14 cellular contexts compared by ENCODE assay signal in the genomic region with DNA sequence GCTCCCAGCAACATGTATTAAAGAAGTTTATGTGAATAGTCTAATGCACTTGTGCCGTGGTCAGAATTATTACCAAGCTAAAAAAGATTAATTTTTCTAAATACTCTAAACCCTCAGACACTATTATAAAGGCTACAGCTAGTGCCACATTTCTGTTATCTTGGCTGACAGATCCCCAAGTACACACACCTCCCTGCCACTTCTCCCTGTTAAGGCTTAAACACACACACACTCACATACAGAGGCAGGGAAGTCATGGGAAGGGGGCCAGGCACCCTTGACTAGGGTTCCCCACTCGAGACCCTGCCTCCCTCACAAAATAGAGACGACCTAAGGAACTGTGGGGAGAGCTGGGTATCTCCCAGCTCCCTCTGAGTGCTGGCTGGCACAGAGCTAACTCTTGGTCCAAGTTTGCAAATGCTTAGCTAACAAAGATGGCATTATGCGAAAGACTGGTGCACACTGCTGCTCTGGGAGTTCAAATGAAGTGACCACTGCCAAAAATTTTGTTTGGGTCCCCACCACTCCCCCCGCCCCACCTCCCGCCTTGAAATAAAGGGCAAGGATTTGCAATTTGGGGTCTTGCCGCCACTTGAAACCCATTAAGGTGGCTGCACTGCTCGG. TPM values are rescaled to one million over a fixed set of nuclear protein-coding genes. Genes with fewer than 3 reads are reported as not detected.
A peak's percentile ranks its signal among the peaks of the same experiment; 100 is the strongest.
DNase-seq lines count a peak whose midpoint lies in the region; ATAC-seq and TF ChIP-seq lines count a peak whose summit lies in the region.
"Had no signal": no experiment of that assay in that cellular context is flagged by ENCODE, and none has a peak within 500 bp of the region (broad histone marks: within the 10 kb centered on the region; RNA-seq: fewer than 3 reads in every experiment).

No MANE protein-coding gene starts in this region.

- WGBS in psoas muscle, 3 donors: 26 to 38% (median 34%) methylated on average over 8 of the region's 8 CpGs
- WGBS in adrenal gland, 4 donors: 61 to 77% (median 69%) methylated on average over 8 of the region's 8 CpGs

- H3K4me3 ChIP-seq in psoas muscle: peak overlapping the region; percentile 19
- H3K4me3 ChIP-seq in adrenal gland: no peak overlapping the region
- H3K4me3 ChIP-seq: BLaER1 had no signal

- H3K36me3 ChIP-seq in psoas muscle (ENCODE audit: insufficient read depth in 1 of 2, low read depth in 1 of 2): peaks cover 0 to 42% of the 10 kb centered on the region in 2 donors
- peaks cover 0 to 68% of the 10 kb centered on the region in 2 donors for H3K36me3 ChIP-seq in adrenal gland (replicated peaks in 1 of 2)

- TF ChIP-seq POLR2A in adrenal gland (IDR thresholded peaks at IDR 0.05): no peak

- H3K4me1 Mint-ChIP-seq in T-helper 17 cell: peaks cover 31% of the 10 kb centered on the region

- intact Hi-C loops in psoas muscle (cut with DNase I) (loop anchor here in 1 of 2 donors (5.0 kb wide), 1 partner anchor 54 kb away; no protein-coding TSS in a partner anchor), adrenal gland (cut with DNase I) (loop anchor here in 1 of 2 donors (10.0 kb wide), 1 partner anchor 82 kb away; no protein-coding TSS in a partner anchor)

- H3K4me1 ChIP-seq in psoas muscle: peaks cover 86% of the 10 kb centered on the region
- peaks cover 12 to 36% of the 10 kb centered on the region in 2 donors for H3K4me1 ChIP-seq in adrenal gland (replicated peaks in 1 of 2)

- H3K27ac Mint-ChIP-seq in T-helper 17 cell: peak overlapping the region; percentile 2

- no peaks in the 10 kb centered on the region for H3K27me3 ChIP-seq in psoas muscle (ENCODE audit: insufficient read depth in 3 of 3, low read length in 2 of 3)
- no peaks in the 10 kb centered on the region for H3K27me3 ChIP-seq in adrenal gland
- H3K27me3 ChIP-seq: BLaER1 had no signal

- ATAC-seq in T-helper 17 cell (no peak), psoas muscle (peak in 1 of 4 donors; percentile 32), omental fat pad (ENCODE audit: low FRiP score) (no peak), GM21786 (IDR thresholded peaks at IDR 0.05; ENCODE audit: unreplicated experiment) (no peak), HG03457 (IDR thresholded peaks at IDR 0.05; ENCODE audit: unreplicated experiment) (no peak)
- ATAC-seq: stimulated activated effector memory CD8-positive, alpha-beta T cell treated with anti-CD3 and anti-CD28 coated beads, Interleukin-12 subunit alpha, Interleukin-12 subunit beta, amount 100 ng/mL, for 72 hours had no signal

- H3K27me3 Mint-ChIP-seq in T-helper 17 cell: no peaks in the 10 kb centered on the region

- no peak overlapping the region for H3K4me3 Mint-ChIP-seq in T-helper 17 cell
- H3K4me3 Mint-ChIP-seq: stimulated activated effector memory CD8-positive, alpha-beta T cell treated with anti-CD3 and anti-CD28 coated beads, Interleukin-12 subunit alpha, Interleukin-12 subunit beta, amount 100 ng/mL, for 72 hours had no signal

- peaks cover 18% of the 10 kb centered on the region for H3K36me3 Mint-ChIP-seq in T-helper 17 cell (ENCODE audit: low read depth)

- no peaks in the 10 kb centered on the region for H3K9me3 ChIP-seq in T-helper 17 cell (ENCODE audit: control insufficient read depth, low read length, poor library complexity, severe bottlenecking)
- no peaks in the 10 kb centered on the region for H3K9me3 ChIP-seq in psoas muscle
- no peaks in the 10 kb centered on the region for H3K9me3 ChIP-seq in adrenal gland (replicated peaks in 1 of 3)
- H3K9me3 ChIP-seq: BLaER1 had no signal

- H3K27ac ChIP-seq in caudate nucleus (ENCODE audit: low read depth, low read length): peak overlapping the region; percentile 58
- H3K27ac ChIP-seq in psoas muscle: peak overlapping the region; percentile 71
- H3K27ac ChIP-seq in adrenal gland: peak overlapping the region in 2 of 5 donors; percentile 41 to 65
- H3K27ac ChIP-seq: BLaER1, epithelial cell of prostate had no signal

- no peak for DNase-seq in T-helper 17 cell
- peak in 44 of 61 donors; percentile 12 to 82 (median 44) for DNase-seq in caudate nucleus (lab: John Stamatoyannopoulos, UW)
- DNase-seq in hypothalamus (lab: John Stamatoyannopoulos, UW): peak in 32 of 51 donors; percentile 6 to 76 (median 42)
- no peak for DNase-seq in psoas muscle
- no peak for DNase-seq in omental fat pad (ENCODE audit: low spot score)
- DNase-seq in adrenal gland: no peak
- DNase-seq: mesenchymal stem cell; SIG-M5; stimulated activated CD4-positive, alpha-beta T cell treated with anti-CD3 and anti-CD28 coated beads, Interleukin-4, amount 100 ng/mL, for 1 hour had no signal

- TF ChIP-seq CTCF in psoas muscle (IDR thresholded peaks at IDR 0.05): no peak
- TF ChIP-seq CTCF in omental fat pad (IDR thresholded peaks at IDR 0.05): no peak
- no peak for TF ChIP-seq CTCF in adrenal gland (IDR thresholded peaks at IDR 0.05)

RNA-seq across cellular contexts. Expression of gene SSBP3, which starts 9.8 kb away (rescaled TPM):
- total RNA-seq in T-helper 17 cell: 10 to 100 TPM; 64.9 to 67.4 TPM
- 10 to 100 TPM; 13.8 to 24.2 (median 22.0) TPM for total RNA-seq in psoas muscle
- 10 to 100 TPM in 2 of 3 donors, 1 to 10 TPM in 1; 7.9 to 22.6 (median 12.5) TPM for polyA plus RNA-seq in psoas muscle
- total RNA-seq in omental fat pad: 10 to 100 TPM; 21.0 to 32.6 (median 22.9) TPM
- 10 to 100 TPM; 17.9 to 91.5 (median 55.4) TPM for total RNA-seq in adrenal gland
- polyA plus RNA-seq in adrenal gland: 100 to 1,000 TPM in 1 of 3 donors, 10 to 100 TPM in 2; 70.8 to 150 (median 86.5) TPM

Comparison
In these comparisons a context has a peak if more than half of its experiments do, and no peak if none do; other contexts are left out.
1. DNase-seq: peak in caudate nucleus (44 of 61) and hypothalamus (32 of 51); none in T-helper 17 cell (0 of 3), psoas muscle (0 of 2), omental fat pad (single experiment) and adrenal gland (0 of 7).